In genomic region chr14:99940064-99940463, GRCh38 we compare ENCODE assay signal across 28 cellular contexts.
"Had no signal": no experiment of that assay in that cellular context is flagged by ENCODE, and none has a peak within 500 bp of the region (broad histone marks: within the 10 kb centered on the region; RNA-seq: fewer than 3 reads in every experiment).

No MANE protein-coding gene starts in this region.

- H3K4me1 Mint-ChIP-seq: naive thymus-derived CD4-positive, alpha-beta T cell; nephron; stimulated activated naive CD8-positive, alpha-beta T cell treated with anti-CD3 and anti-CD28 coated beads, Interleukin-15, amount 100 ng/mL, for 72 hours had no signal

- H3K9me3 ChIP-seq: neutrophil, pancreas, psoas muscle, right lobe of liver, sigmoid colon, suprapubic skin, testis, tibial artery, transverse colon, upper lobe of right lung, uterus had no signal

- H3K27me3 ChIP-seq: neural progenitor cell, pancreas, right lobe of liver, sigmoid colon, suprapubic skin, testis, tibial artery, transverse colon, upper lobe of right lung, uterus had no signal

- H3K4me3 Mint-ChIP-seq: naive thymus-derived CD4-positive, alpha-beta T cell; nephron; neural progenitor cell; stimulated activated effector memory CD8-positive, alpha-beta T cell treated with anti-CD3 and anti-CD28 coated beads, Interleukin-12 subunit alpha, Interleukin-12 subunit beta, amount 100 ng/mL, for 72 hours; stimulated activated naive B cell treated with anti-CD40 and anti-IgM and Interleukin-4, amounts not matched to agents 10 μg/mL and 1 μg/mL and 100 μg/mL, for 72 hours; stimulated activated naive CD8-positive, alpha-beta T cell treated with anti-CD3 and anti-CD28 coated beads, Interleukin-15, amount 100 ng/mL, for 72 hours; type B pancreatic cell had no signal

- H3K4me2 ChIP-seq: neural progenitor cell had no signal

- H3K4me1 ChIP-seq: neural progenitor cell, pancreas, psoas muscle, sigmoid colon, testis, tibial artery, transverse colon, upper lobe of right lung, uterus had no signal

- DNase-seq: naive thymus-derived CD4-positive, alpha-beta T cell; nucleus accumbens; pancreas; psoas muscle; right cardiac atrium; right lobe of liver; sigmoid colon; small intestine; stimulated activated CD4-positive, alpha-beta T cell treated with anti-CD3 and anti-CD28 coated beads, Interleukin-15, amount 100 ng/mL, for 24 hours; stimulated activated CD4-positive, alpha-beta T cell treated with anti-CD3 and anti-CD28 coated beads, Interleukin-2, amount 100 ng/mL, for 24 hours; stimulated activated CD4-positive, alpha-beta T cell treated with anti-CD3 and anti-CD28 coated beads, Interleukin-2, amount 100 ng/mL, for 48 hours; stimulated activated CD4-positive, alpha-beta T cell treated with anti-CD3 and anti-CD28 coated beads, Interleukin-4, amount 100 ng/mL, for 24 hours; stimulated activated naive B cell treated with anti-CD40 and anti-IgM and Interleukin-4, amounts not matched to agents 10 μg/mL and 1 μg/mL and 100 μg/mL, for 72 hours; stimulated activated naive CD8-positive, alpha-beta T cell treated with anti-CD3 and anti-CD28 coated beads, Interleukin-15, amount 100 ng/mL, for 72 hours; stimulated activated naive CD8-positive, alpha-beta T cell treated with anti-CD3 and anti-CD28 coated beads, Interleukin-15, Interleukin-2, amounts not matched to agents 100 U/mL and 50 U/mL, for 24 hours; substantia nigra; testis; tibial artery; transverse colon; upper lobe of right lung; uterus had no signal

- ATAC-seq: naive thymus-derived CD4-positive, alpha-beta T cell; pancreas; psoas muscle; right cardiac atrium; right lobe of liver; stimulated activated effector memory CD8-positive, alpha-beta T cell treated with anti-CD3 and anti-CD28 coated beads, Interleukin-12 subunit alpha, Interleukin-12 subunit beta, amount 100 ng/mL, for 72 hours; stimulated activated naive B cell treated with anti-CD40 and anti-IgM and Interleukin-4, amounts not matched to agents 10 μg/mL and 1 μg/mL and 100 μg/mL, for 72 hours; stimulated activated naive CD8-positive, alpha-beta T cell treated with anti-CD3 and anti-CD28 coated beads, Interleukin-15, amount 100 ng/mL, for 72 hours; stimulated activated naive CD8-positive, alpha-beta T cell treated with anti-CD3 and anti-CD28 coated beads, Interleukin-15, Interleukin-2, amounts not matched to agents 100 U/mL and 50 U/mL, for 24 hours; upper lobe of right lung had no signal

- H3K9ac ChIP-seq: neural progenitor cell had no signal

- H3K27ac ChIP-seq: neural progenitor cell, neutrophil, pancreas, psoas muscle, right lobe of liver, sigmoid colon, suprapubic skin, testis, tibial artery, transverse colon, upper lobe of right lung, uterus had no signal

- H3K27ac Mint-ChIP-seq: nephron; neural progenitor cell; progenitor cell of endocrine pancreas; stimulated activated effector memory CD8-positive, alpha-beta T cell treated with anti-CD3 and anti-CD28 coated beads, Interleukin-12 subunit alpha, Interleukin-12 subunit beta, amount 100 ng/mL, for 72 hours; stimulated activated naive B cell treated with anti-CD40 and anti-IgM and Interleukin-4, amounts not matched to agents 10 μg/mL and 1 μg/mL and 100 μg/mL, for 72 hours; type B pancreatic cell had no signal

- H3K36me3 Mint-ChIP-seq: naive thymus-derived CD4-positive, alpha-beta T cell; stimulated activated effector memory CD8-positive, alpha-beta T cell treated with anti-CD3 and anti-CD28 coated beads, Interleukin-12 subunit alpha, Interleukin-12 subunit beta, amount 100 ng/mL, for 72 hours; stimulated activated naive B cell treated with anti-CD40 and anti-IgM and Interleukin-4, amounts not matched to agents 10 μg/mL and 1 μg/mL and 100 μg/mL, for 72 hours had no signal

- H3K27me3 Mint-ChIP-seq: progenitor cell of endocrine pancreas, type B pancreatic cell had no signal

- H2AFZ ChIP-seq: neural progenitor cell had no signal

- H3K36me3 ChIP-seq: neutrophil, right lobe of liver, transverse colon, uterus had no signal

- H3K4me3 ChIP-seq: neural progenitor cell, pancreas, psoas muscle, right lobe of liver, sigmoid colon, suprapubic skin, testis, tibial artery, transverse colon, upper lobe of right lung, uterus had no signal

- H3K9me3 Mint-ChIP-seq: naive thymus-derived CD4-positive, alpha-beta T cell; nephron; neural progenitor cell; stimulated activated effector memory CD8-positive, alpha-beta T cell treated with anti-CD3 and anti-CD28 coated beads, Interleukin-12 subunit alpha, Interleukin-12 subunit beta, amount 100 ng/mL, for 72 hours; stimulated activated naive B cell treated with anti-CD40 and anti-IgM and Interleukin-4, amounts not matched to agents 10 μg/mL and 1 μg/mL and 100 μg/mL, for 72 hours; stimulated activated naive CD8-positive, alpha-beta T cell treated with anti-CD3 and anti-CD28 coated beads, Interleukin-15, amount 100 ng/mL, for 72 hours; type B pancreatic cell had no signal
